ENCODE assay signal across 36 cellular contexts in the genomic region with DNA sequence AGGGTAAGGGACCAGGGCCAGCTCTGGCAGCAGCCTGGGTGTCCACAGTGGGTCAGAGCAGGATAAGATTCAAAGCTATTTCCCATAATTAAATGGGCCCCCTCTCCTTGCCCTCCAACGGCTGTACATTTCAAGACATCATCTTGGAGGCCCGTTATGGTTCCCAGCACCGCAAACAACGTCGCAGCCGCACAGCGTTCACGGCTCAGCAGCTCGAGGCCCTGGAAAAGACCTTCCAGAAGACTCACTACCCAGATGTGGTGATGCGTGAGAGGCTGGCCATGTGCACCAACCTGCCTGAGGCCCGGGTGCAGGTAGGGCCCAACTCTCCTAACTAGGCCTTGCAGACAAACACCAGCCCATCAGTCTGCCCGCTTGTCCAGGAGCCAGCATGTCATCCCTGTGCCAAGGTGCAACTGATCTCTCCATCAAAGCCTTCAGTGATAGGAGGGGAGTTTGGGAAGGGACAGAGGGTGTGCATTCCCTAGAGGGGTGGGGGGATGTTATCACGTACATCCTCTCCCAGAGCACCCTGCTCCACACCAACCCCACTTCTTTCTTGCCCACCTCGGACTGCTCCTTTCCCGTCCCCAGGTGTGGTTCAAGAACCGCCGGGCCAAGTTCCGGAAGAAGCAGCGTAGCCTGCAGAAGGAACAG. TPM values are rescaled to one million over a fixed set of nuclear protein-coding genes. Genes with fewer than 3 reads are reported as not detected.
"Had no signal": no experiment of that assay in that cellular context is flagged by ENCODE, and none has a peak within 500 bp of the region (broad histone marks: within the 10 kb centered on the region; RNA-seq: fewer than 3 reads in every experiment).

No MANE protein-coding gene starts in this region.

- DNase-seq: activated CD4-positive, alpha-beta memory T cell treated with anti-CD3 and anti-CD28 coated beads for 36 hours; activated CD4-positive, alpha-beta T cell treated with anti-CD3 and anti-CD28 coated beads for 36 hours; activated CD4-positive, alpha-beta T cell treated with anti-CD3 and anti-CD28 coated beads, Interleukin-2, amount 10 ng/mL, durations not matched to agents 24 days and 14 days; activated CD4-positive, CD25-positive, alpha-beta regulatory T cell; activated CD4-positive, CD25-positive, alpha-beta regulatory T cell treated with anti-CD3 and anti-CD28 coated beads, Interleukin-2, amount 50 U/mL, for 72 hours; activated CD8-positive, alpha-beta memory T cell treated with anti-CD3 and anti-CD28 coated beads, Interleukin-2, amount 10 ng/mL, durations not matched to agents 7 days and 5 days; activated CD8-positive, alpha-beta memory T cell treated with anti-CD3 and anti-CD28 coated beads, Interleukin-2, amount 50 U/mL, for 4 hours; activated CD8-positive, alpha-beta T cell treated with anti-CD3 and anti-CD28 coated beads, Interleukin-2, amount 10 ng/mL, durations not matched to agents 7 days and 5 days; activated gamma-delta T cell; activated naive CD4-positive, alpha-beta T cell; activated naive CD4-positive, alpha-beta T cell treated with anti-CD3 and anti-CD28 coated beads, Interleukin-2, amount 10 ng/mL, durations not matched to agents 7 days and 5 days; activated naive CD8-positive, alpha-beta T cell treated with anti-CD3 and anti-CD28 coated beads, Interleukin-2, amount 10 ng/mL, durations not matched to agents 7 days and 5 days; activated T-cell treated with anti-CD3 and anti-CD28 coated beads for 4 hours; activated T-cell treated with anti-CD3 and anti-CD28 coated beads, Interleukin-2, amount 50 U/mL, for 24 hours; activated T-cell treated with anti-CD3 and anti-CD28 coated beads, Interleukin-2, amount 50 U/mL, for 72 hours; effector CD4-positive, alpha-beta T cell; effector memory CD8-positive, alpha-beta T cell; esophagus squamous epithelium; foreskin melanocyte; T-helper 2 cell had no signal

- FAIRE-seq: bronchial epithelial cell, endometrium, endothelial cell of umbilical vein had no signal

- H3K36me3 ChIP-seq: ascending aorta, esophagus squamous epithelium, gastroesophageal sphincter had no signal

- H3K4me3 ChIP-seq: ascending aorta, coronary artery, esophagus squamous epithelium, gastroesophageal sphincter had no signal

- ATAC-seq: activated CD4-positive, alpha-beta T cell treated with anti-CD3 and anti-CD28 coated beads for 36 hours; activated CD8-positive, alpha-beta memory T cell treated with anti-CD3 and anti-CD28 coated beads, Interleukin-2, amount 10 ng/mL, durations not matched to agents 7 days and 5 days; activated CD8-positive, alpha-beta T cell treated with anti-CD3 and anti-CD28 coated beads, Interleukin-2, amount 10 ng/mL, durations not matched to agents 7 days and 5 days; activated naive CD4-positive, alpha-beta T cell treated with anti-CD3 and anti-CD28 coated beads, Interleukin-2, amount 50 U/mL, for 72 hours; activated T-cell treated with anti-CD3 and anti-CD28 coated beads, Interleukin-2, amount 50 U/mL, for 72 hours; effector memory CD8-positive, alpha-beta T cell; gastroesophageal sphincter had no signal

- H3K9me3 ChIP-seq: ascending aorta, esophagus squamous epithelium, gastroesophageal sphincter had no signal

- H3K27ac ChIP-seq: ascending aorta, coronary artery, epithelial cell of prostate, esophagus squamous epithelium, gastroesophageal sphincter had no signal

- H3K4me1 ChIP-seq: ascending aorta, esophagus squamous epithelium, gastroesophageal sphincter had no signal

- H3K27me3 ChIP-seq: ascending aorta had no signal

RNA-seq across cellular contexts. Expression of a gene that starts 20.8 kb away (rescaled TPM):
- total RNA-seq: activated CD8-positive, alpha-beta memory T cell treated with anti-CD3 and anti-CD28 coated beads for 36 hours; ascending aorta; bronchial epithelial cell; cardiac septum; endothelial cell of umbilical vein; esophagus squamous epithelium; fibroblast of lung; fibroblast of villous mesenchyme; gastroesophageal sphincter; glomerular endothelial cell; T-helper 1 cell treated with Interleukin-12 subunit alpha and Interleukin-12 subunit beta and Interleukin-4 antibody, amounts not matched to agents 30 ng/mL and 1 ng/mL, for 36 hours had no signal
- polyA plus RNA-seq: endothelial cell of umbilical vein, fibroblast of lung had no signal

RNA-seq across cellular contexts. Expression of a gene that starts 41.0 kb away (rescaled TPM):
- total RNA-seq: activated CD4-positive, alpha-beta memory T cell treated with anti-CD3 and anti-CD28 coated beads for 36 hours; activated CD4-positive, alpha-beta T cell treated with anti-CD3 and anti-CD28 coated beads for 36 hours; activated CD4-positive, alpha-beta T cell treated with anti-CD3 and anti-CD28 coated beads, Interleukin-2, amount 10 ng/mL, durations not matched to agents 24 days and 14 days; activated CD8-positive, alpha-beta memory T cell treated with anti-CD3 and anti-CD28 coated beads for 36 hours; activated CD8-positive, alpha-beta memory T cell treated with anti-CD3 and anti-CD28 coated beads, Interleukin-2, amount 10 ng/mL, durations not matched to agents 7 days and 5 days; activated CD8-positive, alpha-beta T cell treated with anti-CD3 and anti-CD28 coated beads, Interleukin-2, amount 10 ng/mL, durations not matched to agents 7 days and 5 days; activated naive CD4-positive, alpha-beta T cell treated with anti-CD3 and anti-CD28 coated beads, Interleukin-2, amount 50 U/mL, for 72 hours; activated naive CD8-positive, alpha-beta T cell treated with anti-CD3 and anti-CD28 coated beads, Interleukin-2, amount 10 ng/mL, durations not matched to agents 7 days and 5 days; activated T-cell treated with anti-CD3 and anti-CD28 coated beads, Interleukin-2, amount 50 U/mL, for 72 hours; ascending aorta; bronchial epithelial cell; cardiac septum; cerebellum; endothelial cell of umbilical vein; esophagus squamous epithelium; fibroblast of lung; fibroblast of villous mesenchyme; gastroesophageal sphincter; glomerular endothelial cell; T-helper 1 cell treated with Interleukin-12 subunit alpha and Interleukin-12 subunit beta and Interleukin-4 antibody, amounts not matched to agents 30 ng/mL and 1 ng/mL, for 36 hours had no signal
- polyA plus RNA-seq: endothelial cell of umbilical vein, esophagus, fibroblast of lung had no signal
